6 cellular contexts compared by ENCODE assay signal in genomic region chr19:19056636-19057275, GRCh38.
"Had no signal": no experiment of that assay in that cellular context is flagged by ENCODE, and none has a peak within 500 bp of the region (broad histone marks: within the 10 kb centered on the region; RNA-seq: fewer than 3 reads in every experiment).

No MANE protein-coding gene starts in this region.

- H2AFZ ChIP-seq: GM23248 had no signal

- H3K4me3 ChIP-seq: GM23248 had no signal

- DNase-seq: GM23248, GOT3, H9, HCEC 1CT, IMR-90, KBM-7 had no signal

- H3K27ac ChIP-seq: GM23248 had no signal

- H3K9ac ChIP-seq: GM23248 had no signal
